Comparison of ENCODE assay signal across 10 cellular contexts in genomic region chrX:40845331-40845911, GRCh38.
DNase-seq lines count a peak whose midpoint lies in the region; ATAC-seq, FAIRE-seq and TF ChIP-seq lines count a peak whose summit lies in the region.
"Had no signal": no experiment of that assay in that cellular context is flagged by ENCODE, and none has a peak within 500 bp of the region (broad histone marks: within the 10 kb centered on the region; RNA-seq: fewer than 3 reads in every experiment).

No MANE protein-coding gene starts in this region.

- no peaks in the 10 kb centered on the region for H3K27me3 ChIP-seq in AG04450 (ENCODE audit: control insufficient read depth, insufficient read depth, low read length)
- no peaks in the 10 kb centered on the region for H3K27me3 ChIP-seq in endothelial cell of umbilical vein (ENCODE audit: control insufficient read depth in 2 of 2, insufficient read depth in 2 of 2, low read length in 2 of 2)

- no CpG with 5 or more reads among the region's 5 CpGs for WGBS in mesodermal cell (ENCODE audit: insufficient coverage in 2 of 2), 2 experiments

- H3K9me3 ChIP-seq in AG04450 (ENCODE audit: control insufficient read depth, insufficient read depth, low read length) (peaks cover 13% of the 10 kb centered on the region; the same call in 1 of the 2 replicates), endothelial cell of umbilical vein (replicated peaks; ENCODE audit: control insufficient read depth, insufficient read depth, low read length) (no peaks in the 10 kb centered on the region), mesodermal cell (ENCODE audit: control insufficient read depth, low read length) (peaks cover 8% of the 10 kb centered on the region)

- TF ChIP-seq CTCF in AG04450 (IDR thresholded peaks at IDR 0.05; ENCODE audit: low read depth, low read length) (no peak), endothelial cell of umbilical vein (IDR thresholded peaks at IDR 0.05; ENCODE audit: extremely low read depth in 1 of 2, insufficient read depth in 1 of 2, low read depth in 1 of 2, low read length in 2 of 2) (no peak)

- POLR2A ChIA-PET in AG04450 (lab: Yijun Ruan, JAX) (no interaction called here), endothelial cell of umbilical vein (lab: Charles Lee) (no interaction called here), HEK293T (lab: Yijun Ruan, JAX) (no interaction called here)

- FAIRE-seq in endothelial cell of umbilical vein (lab: Jason Lieb, UNC): peak; percentile 66

- no peaks in the 10 kb centered on the region for H3K9me1 ChIP-seq in endothelial cell of umbilical vein (replicated peaks; ENCODE audit: control insufficient read depth, extremely low read depth, insufficient read depth, low read length)

- TF ChIP-seq POLR2A in endothelial cell of umbilical vein (IDR thresholded peaks at IDR 0.05; ENCODE audit: low read depth, low read length): no peak

- DNase-seq in AG04450 (ENCODE audit: low read depth, low spot score) (peak; percentile 85), M059J (ENCODE audit: low read depth) (peak; percentile 92), endothelial cell of umbilical vein (ENCODE audit: low read depth, low spot score) (peak; percentile 30), HEK293T (ENCODE audit: extremely low spot score) (no peak)
- DNase-seq in activated naive CD4-positive, alpha-beta T cell treated with anti-CD3 and anti-CD28 coated beads for 36 hours: no peak
- DNase-seq: CD8-positive, alpha-beta T cell; left colon had no signal

- H3K4me3 ChIP-seq in AG04450 (ENCODE audit: low read depth, low read length): peak overlapping the region; percentile 25
- no peak overlapping the region for H3K4me3 ChIP-seq in endothelial cell of umbilical vein (replicated peaks in 1 of 3; ENCODE audit: insufficient read depth in 1 of 3, low read depth in 1 of 3, low read length in 3 of 3)
- H3K4me3 ChIP-seq in mesodermal cell (ENCODE audit: extremely low read depth, insufficient read depth, low read length, poor library complexity, severe bottlenecking): no peak overlapping the region

- H3K36me3 Mint-ChIP-seq in activated naive CD4-positive, alpha-beta T cell treated with anti-CD3 and anti-CD28 coated beads for 36 hours (ENCODE audit: low read depth): no peaks in the 10 kb centered on the region
- H3K36me3 Mint-ChIP-seq: CD8-positive, alpha-beta T cell had no signal

- intact Hi-C loops in endothelial cell of umbilical vein (cut with micrococcal nuclease): no loop called here
- intact Hi-C loops in activated naive CD4-positive, alpha-beta T cell treated with anti-CD3 and anti-CD28 coated beads for 36 hours (cut with micrococcal nuclease): no loop called here

- no peak overlapping the region for H3K4me2 ChIP-seq in endothelial cell of umbilical vein (ENCODE audit: insufficient read depth, low read length)

- CTCF ChIA-PET in AG04450 (lab: Charles Lee) (no interaction called here), endothelial cell of umbilical vein (lab: Charles Lee) (no interaction called here), HEK293T (lab: Yijun Ruan, JAX) (no interaction called here)
- CTCF ChIA-PET in activated naive CD4-positive, alpha-beta T cell treated with anti-CD3 and anti-CD28 coated beads for 36 hours (lab: Charles Lee): no interaction called here

- H2AFZ ChIP-seq in endothelial cell of umbilical vein (ENCODE audit: low read depth, low read length): no peak overlapping the region

- H3K27me3 Mint-ChIP-seq in activated naive CD4-positive, alpha-beta T cell treated with anti-CD3 and anti-CD28 coated beads for 36 hours (ENCODE audit: low read depth): no peaks in the 10 kb centered on the region

- BruUV-seq in endothelial cell of umbilical vein (replicated peaks; lab: Mats Ljungman, UMichigan): no TSS peak

- H3K79me2 ChIP-seq in endothelial cell of umbilical vein (ENCODE audit: control insufficient read depth, insufficient read depth, low read length): no peaks in the 10 kb centered on the region

- H3K27ac Mint-ChIP-seq in activated naive CD4-positive, alpha-beta T cell treated with anti-CD3 and anti-CD28 coated beads for 36 hours: no peak overlapping the region
- H3K27ac Mint-ChIP-seq: CD8-positive, alpha-beta T cell had no signal

- peak overlapping the region; percentile 94 for H3K27ac ChIP-seq in AG04450 (ENCODE audit: low read depth, low read length)
- no peak overlapping the region for H3K27ac ChIP-seq in endothelial cell of umbilical vein (ENCODE audit: insufficient read depth, low read depth, low read length)
- peak overlapping the region; percentile 94 for H3K27ac ChIP-seq in mesodermal cell (ENCODE audit: low read depth, low read length, severe bottlenecking)

- no peak overlapping the region for H3K4me3 Mint-ChIP-seq in activated naive CD4-positive, alpha-beta T cell treated with anti-CD3 and anti-CD28 coated beads for 36 hours
- H3K4me3 Mint-ChIP-seq: CD8-positive, alpha-beta T cell had no signal

- H3K4me1 Mint-ChIP-seq in activated naive CD4-positive, alpha-beta T cell treated with anti-CD3 and anti-CD28 coated beads for 36 hours (ENCODE audit: low read depth): no peaks in the 10 kb centered on the region

- H3K36me3 ChIP-seq in endothelial cell of umbilical vein (ENCODE audit: control insufficient read depth in 2 of 2, extremely low read depth in 1 of 2, insufficient read depth in 2 of 2, low read length in 2 of 2): no peaks in the 10 kb centered on the region
- H3K36me3 ChIP-seq in mesodermal cell (ENCODE audit: control insufficient read depth, insufficient read depth, low read length): no peaks in the 10 kb centered on the region

- dilution Hi-C loops in endothelial cell of umbilical vein (cut with MboI; ENCODE audit: extremely low pct_ligation_motif_present, low sequenced_read_pairs): no loop called here

- no peaks in the 10 kb centered on the region for H4K20me1 ChIP-seq in endothelial cell of umbilical vein (replicated peaks; ENCODE audit: control insufficient read depth, extremely low read depth, insufficient read depth, low read length)

- ATAC-seq in HG02938 (IDR thresholded peaks at IDR 0.05; ENCODE audit: unreplicated experiment) (no peak), HG03097 (IDR thresholded peaks at IDR 0.05; ENCODE audit: low FRiP score, unreplicated experiment) (no peak)
- ATAC-seq: CD8-positive, alpha-beta T cell; left colon had no signal

- peaks cover 10% of the 10 kb centered on the region for H3K9me3 Mint-ChIP-seq in activated naive CD4-positive, alpha-beta T cell treated with anti-CD3 and anti-CD28 coated beads for 36 hours

- H3K4me1 ChIP-seq in endothelial cell of umbilical vein (ENCODE audit: control insufficient read depth, extremely low read depth, insufficient read depth, low read length): no peaks in the 10 kb centered on the region
- H3K4me1 ChIP-seq in mesodermal cell (ENCODE audit: control insufficient read depth, insufficient read depth, low read length, poor library complexity, severe bottlenecking): peaks cover 15% of the 10 kb centered on the region

- no peak overlapping the region for H3K9ac ChIP-seq in endothelial cell of umbilical vein (replicated peaks; ENCODE audit: extremely low read depth, insufficient read depth, low read length)

TF ChIP-seq in endothelial cell of umbilical vein, 7 proteins besides CTCF, POLR2A, EP300 and RAD21:
- TF ChIP-seq FOS (IDR thresholded peaks at IDR 0.05; ENCODE audit: borderline replicate concordance, insufficient read depth, low read length) (no peak), MAX (IDR thresholded peaks at IDR 0.05; ENCODE audit: insufficient read depth, insufficient read length) (no peak), JUN (IDR thresholded peaks at IDR 0.05; ENCODE audit: borderline replicate concordance, insufficient read depth, insufficient read length, low read depth) (no peak), EZH2 (IDR thresholded peaks at IDR 0.05; ENCODE audit: borderline replicate concordance, low read depth, low read length, severe bottlenecking) (no peak), MYC (IDR thresholded peaks at IDR 0.05; ENCODE audit: low read depth, low read length) (no peak), GATA2 (IDR thresholded peaks at IDR 0.05; ENCODE audit: insufficient read depth, insufficient read length, low read depth, low read length) (no peak), POLR2AphosphoS5 (IDR thresholded peaks at IDR 0.05; ENCODE audit: insufficient read depth, low read depth, low read length) (no peak)

TF ChIP-seq in HEK293T, 16 proteins besides CTCF, POLR2A, EP300 and RAD21:
- TF ChIP-seq L3MBTL2 (conservative IDR thresholded peaks at IDR 0.05): no peak
- no peak for TF ChIP-seq FOXK2 (IDR thresholded peaks at IDR 0.05)
- TF ChIP-seq BHLHE40 (IDR thresholded peaks at IDR 0.05; ENCODE audit: borderline replicate concordance): no peak
- TF ChIP-seq SUZ12 (IDR thresholded peaks at IDR 0.05): no peak
- no peak for TF ChIP-seq SP1 (IDR thresholded peaks at IDR 0.05)
- no peak for TF ChIP-seq NFRKB (IDR thresholded peaks at IDR 0.05)
- no peak for TF ChIP-seq TARDBP (IDR thresholded peaks at IDR 0.05)
- no peak for TF ChIP-seq ZNF384 (IDR thresholded peaks at IDR 0.05)
- TF ChIP-seq PKNOX1 (IDR thresholded peaks at IDR 0.05): no peak
- TF ChIP-seq ELF4 (IDR thresholded peaks at IDR 0.05): no peak
- TF ChIP-seq FOXM1 (IDR thresholded peaks at IDR 0.05; ENCODE audit: borderline replicate concordance): no peak
- TF ChIP-seq CTBP1 (IDR thresholded peaks at IDR 0.05; ENCODE audit: borderline replicate concordance): no peak
- no peak for TF ChIP-seq HDGF (IDR thresholded peaks at IDR 0.05; ENCODE audit: borderline replicate concordance)
- TF ChIP-seq ARNT (IDR thresholded peaks at IDR 0.05): no peak
- TF ChIP-seq LEF1 (IDR thresholded peaks at IDR 0.05; ENCODE audit: borderline replicate concordance): no peak
- TF ChIP-seq FOXA1 (IDR thresholded peaks at IDR 0.05): no peak
TF ChIP-seq in HEK293T: peak in this region for 0.

Comparison
In these comparisons a context has a peak if more than half of its experiments do, and no peak if none do; other contexts are left out.
1. DNase-seq: peak in AG04450 (single experiment), M059J (single experiment) and endothelial cell of umbilical vein (single experiment); none in HEK293T (single experiment) and activated naive CD4-positive, alpha-beta T cell treated with anti-CD3 and anti-CD28 coated beads for 36 hours (single experiment).